In genomic region chr14:30610719-30611388, GRCh38 we compare ENCODE assay signal across 8 cellular contexts. TPM values are rescaled to one million over a fixed set of nuclear protein-coding genes. Genes with fewer than 3 reads are reported as not detected.
A peak's percentile ranks its signal among the peaks of the same experiment; 100 is the strongest.
DNase-seq lines count a peak whose midpoint lies in the region; ATAC-seq and TF ChIP-seq lines count a peak whose summit lies in the region.

No MANE protein-coding gene starts in this region.

- H4K91ac ChIP-seq in neuronal stem cell (ENCODE audit: low read depth, low read length, poor library complexity): no peak overlapping the region

- ATAC-seq in naive thymus-derived CD4-positive, alpha-beta T cell: peak; percentile 75

- DNase-seq in COLO829 (ENCODE audit: low spot score) (peak; percentile 87), HT1080 (ENCODE audit: low read depth) (peak; percentile 42), NOMO-1 treated with DMSO at 0.1 percent for 48 hours (lab: John Stamatoyannopoulos, UW; ENCODE audit: unreplicated experiment) (peak; percentile 90), endothelial cell (ENCODE audit: low spot score) (peak; percentile 33), GM19240 (ENCODE audit: insufficient read length, low spot score) (no peak), neuronal stem cell (ENCODE audit: low spot score) (no peak), NCI-H526 treated with DMSO at 0.1 percent for 48 hours (lab: John Stamatoyannopoulos, UW) (no peak)
- peak in 5 of 9 donors; percentile 12 to 30 (median 21) for DNase-seq in naive thymus-derived CD4-positive, alpha-beta T cell

- H3K4me1 Mint-ChIP-seq in endothelial cell (ENCODE audit: unreplicated experiment): peaks cover 4% of the 10 kb centered on the region
- H3K4me1 Mint-ChIP-seq in naive thymus-derived CD4-positive, alpha-beta T cell: peaks cover 0 to 7% (median 0%) of the 10 kb centered on the region in 7 donors

- H3K36me3 Mint-ChIP-seq in endothelial cell (ENCODE audit: low read depth, unreplicated experiment): peaks cover 8% of the 10 kb centered on the region
- H3K36me3 Mint-ChIP-seq in naive thymus-derived CD4-positive, alpha-beta T cell: peaks cover 4 to 22% (median 9%) of the 10 kb centered on the region in 5 donors

- CTCF ChIA-PET in naive thymus-derived CD4-positive, alpha-beta T cell (lab: Charles Lee): interaction anchor here (1.2 kb wide), 1 partner anchor 235 kb away, joined by 3 read pairs; no protein-coding TSS in a partner anchor

- no peak overlapping the region for H2BK120ac ChIP-seq in neuronal stem cell (ENCODE audit: low read depth, low read length)

- H3K18ac ChIP-seq in neuronal stem cell (ENCODE audit: low read length): no peak overlapping the region

- no peaks in the 10 kb centered on the region for H3K27me3 ChIP-seq in naive thymus-derived CD4-positive, alpha-beta T cell (ENCODE audit: control insufficient read depth in 2 of 2, insufficient read depth in 2 of 2, low read length in 2 of 2)
- no peaks in the 10 kb centered on the region for H3K27me3 ChIP-seq in neuronal stem cell (ENCODE audit: control insufficient read depth in 3 of 3, insufficient read depth in 3 of 3, low read depth in 1 of 3, low read length in 3 of 3)

- H3K27ac Mint-ChIP-seq in endothelial cell (ENCODE audit: unreplicated experiment): peak overlapping the region; percentile 74
- H3K27ac Mint-ChIP-seq in naive thymus-derived CD4-positive, alpha-beta T cell: peak overlapping the region in 5 of 9 donors; percentile 9 to 42 (median 20)

- H2AFZ ChIP-seq in neuronal stem cell (ENCODE audit: low read length): no peak overlapping the region

- H3K14ac ChIP-seq in neuronal stem cell (ENCODE audit: low read length): no peak overlapping the region

- H3K4me2 ChIP-seq in neuronal stem cell (ENCODE audit: insufficient read depth, low read length, poor library complexity, severe bottlenecking): no peak overlapping the region

- H2BK5ac ChIP-seq in neuronal stem cell (ENCODE audit: low read length): no peak overlapping the region

- no peak overlapping the region for H3K4me3 ChIP-seq in naive thymus-derived CD4-positive, alpha-beta T cell (ENCODE audit: low read length)
- no peak overlapping the region for H3K4me3 ChIP-seq in neuronal stem cell (ENCODE audit: low read length in 2 of 2)

- no peak for TF ChIP-seq CTCF in endothelial cell (IDR thresholded peaks at IDR 0.05; ENCODE audit: unreplicated experiment)

- no peak overlapping the region for H4K8ac ChIP-seq in neuronal stem cell (ENCODE audit: low read depth, low read length)

- no peaks in the 10 kb centered on the region for H3K9me3 ChIP-seq in naive thymus-derived CD4-positive, alpha-beta T cell (ENCODE audit: control insufficient read depth in 2 of 3, low read length in 3 of 3)
- peaks cover 0 to 3% of the 10 kb centered on the region in 2 donors for H3K9me3 ChIP-seq in neuronal stem cell (replicated peaks in 1 of 2; ENCODE audit: control insufficient read depth in 2 of 2, insufficient read depth in 1 of 2, low read depth in 1 of 2, low read length in 2 of 2)

- H3K23ac ChIP-seq in neuronal stem cell (ENCODE audit: low read depth, low read length, poor library complexity): no peak overlapping the region

- WGBS in neuronal stem cell (ENCODE audit: extremely low coverage in 2 of 2, insufficient read length in 2 of 2, insufficient replicate concordance in 1 of 2), 2 donors: no CpG with 5 or more reads among the region's 6 CpGs

- H3K4me3 Mint-ChIP-seq in endothelial cell (ENCODE audit: unreplicated experiment): no peak overlapping the region
- no peak overlapping the region for H3K4me3 Mint-ChIP-seq in naive thymus-derived CD4-positive, alpha-beta T cell

- POLR2A ChIA-PET in naive thymus-derived CD4-positive, alpha-beta T cell (lab: Charles Lee): interaction anchor here (0.5 to 1.6 kb wide), 3 partner anchors 11 to 24 kb away, joined by 3 to 9 read pairs (median 4); partner anchors contain the start of gene SCFD1

- no peaks in the 10 kb centered on the region for H3K4me1 ChIP-seq in naive thymus-derived CD4-positive, alpha-beta T cell (ENCODE audit: control insufficient read depth in 2 of 2, insufficient read depth in 2 of 2, low read length in 2 of 2)
- no peaks in the 10 kb centered on the region for H3K4me1 ChIP-seq in neuronal stem cell (ENCODE audit: control insufficient read depth in 2 of 2, insufficient read depth in 1 of 2, low read depth in 1 of 2, low read length in 2 of 2)

- H3K27ac ChIP-seq in naive thymus-derived CD4-positive, alpha-beta T cell (ENCODE audit: low read depth, low read length): no peak overlapping the region
- H3K27ac ChIP-seq in neuronal stem cell (replicated peaks; ENCODE audit: low read length): no peak overlapping the region

- no peak overlapping the region for H3K4ac ChIP-seq in neuronal stem cell (ENCODE audit: low read length)

- no peak overlapping the region for H2BK12ac ChIP-seq in neuronal stem cell (ENCODE audit: low read length)

- intact Hi-C loops in naive thymus-derived CD4-positive, alpha-beta T cell (cut with micrococcal nuclease): loop anchor here in 1 of 2 donors (1.0 kb wide), 1 partner anchor 236 kb away; no protein-coding TSS in a partner anchor

- H3K9me3 Mint-ChIP-seq in endothelial cell (ENCODE audit: unreplicated experiment): no peaks in the 10 kb centered on the region
- H3K9me3 Mint-ChIP-seq in naive thymus-derived CD4-positive, alpha-beta T cell: no peaks in the 10 kb centered on the region

- H3K36me3 ChIP-seq in naive thymus-derived CD4-positive, alpha-beta T cell (ENCODE audit: control insufficient read depth in 2 of 3, insufficient read depth in 3 of 3, low read length in 3 of 3): peaks cover 5 to 7% (median 5%) of the 10 kb centered on the region in 3 experiments
- peaks cover 10 to 100% of the 10 kb centered on the region in 2 donors for H3K36me3 ChIP-seq in neuronal stem cell (replicated peaks in 1 of 2; ENCODE audit: control insufficient read depth in 2 of 2, insufficient read depth in 2 of 2, low read length in 2 of 2)

- H3K9ac ChIP-seq in neuronal stem cell (ENCODE audit: low read depth, low read length, poor library complexity): no peak overlapping the region

- H2BK15ac ChIP-seq in neuronal stem cell (ENCODE audit: low read length): no peak overlapping the region

- no peaks in the 10 kb centered on the region for H3K79me1 ChIP-seq in neuronal stem cell (ENCODE audit: low read depth, low read length)

- H2AK5ac ChIP-seq in neuronal stem cell (ENCODE audit: low read depth, low read length): no peak overlapping the region

- peaks cover 4% of the 10 kb centered on the region for H3K27me3 Mint-ChIP-seq in endothelial cell (ENCODE audit: unreplicated experiment)
- no peaks in the 10 kb centered on the region for H3K27me3 Mint-ChIP-seq in naive thymus-derived CD4-positive, alpha-beta T cell

RNA-seq across cellular contexts. Expression of gene SCFD1, which starts 11.3 kb away (rescaled TPM):
- 116 and 121 TPM in 2 replicates for total RNA-seq in HT1080 (2014; rRNA removed; shearing (Covaris generic))
- polyA plus RNA-seq in HT1080 (2015; cell fraction: cytosol; rRNA removed): 56.0 and 65.8 TPM in 2 replicates
- 63.5 and 71.8 TPM in 2 replicates for polyA plus RNA-seq in HT1080 (2015; cell fraction: nucleus; rRNA removed)
- 38.7 TPM for total RNA-seq in endothelial cell (ENCODE audit: unreplicated experiment)
- total RNA-seq in naive thymus-derived CD4-positive, alpha-beta T cell: 10 to 100 TPM; 63.2 to 75.4 (median 68.2) TPM
- polyA plus RNA-seq in naive thymus-derived CD4-positive, alpha-beta T cell: 10 to 100 TPM; 59.5 to 62.4 TPM
- 106 TPM for polyA plus RNA-seq in neuronal stem cell (2013, experiment 1 of 2)
- 108 TPM for polyA plus RNA-seq in neuronal stem cell (2013, experiment 2 of 2)

RNA-seq across cellular contexts. Expression of gene G2E3, which starts 51.9 kb away (rescaled TPM):
- total RNA-seq in HT1080 (2014; rRNA removed; shearing (Covaris generic)): 22.4 and 24.3 TPM in 2 replicates
- polyA plus RNA-seq in HT1080 (2015; cell fraction: cytosol; rRNA removed): 24.9 and 31.3 TPM in 2 replicates
- polyA plus RNA-seq in HT1080 (2015; cell fraction: nucleus; rRNA removed): 55.7 and 63.2 TPM in 2 replicates
- total RNA-seq in endothelial cell (ENCODE audit: unreplicated experiment): 23.9 TPM
- total RNA-seq in naive thymus-derived CD4-positive, alpha-beta T cell: 10 to 100 TPM; 25.0 to 29.7 (median 28.6) TPM
- polyA plus RNA-seq in naive thymus-derived CD4-positive, alpha-beta T cell: 10 to 100 TPM; 12.6 to 18.9 TPM
- 87.2 TPM for polyA plus RNA-seq in neuronal stem cell (2013, experiment 1 of 2)
- 94.0 TPM for polyA plus RNA-seq in neuronal stem cell (2013, experiment 2 of 2)

Comparison
In these comparisons a context has a peak if more than half of its experiments do, and no peak if none do; other contexts are left out.
1. DNase-seq: peak in COLO829 (single experiment), HT1080 (single experiment), NOMO-1 treated with DMSO at 0.1 percent for 48 hours (single experiment), endothelial cell (single experiment) and naive thymus-derived CD4-positive, alpha-beta T cell (5 of 9); none in GM19240 (single experiment), neuronal stem cell (single experiment) and NCI-H526 treated with DMSO at 0.1 percent for 48 hours (single experiment).